ENCODE assay signal across 23 cellular contexts in the genomic region with DNA sequence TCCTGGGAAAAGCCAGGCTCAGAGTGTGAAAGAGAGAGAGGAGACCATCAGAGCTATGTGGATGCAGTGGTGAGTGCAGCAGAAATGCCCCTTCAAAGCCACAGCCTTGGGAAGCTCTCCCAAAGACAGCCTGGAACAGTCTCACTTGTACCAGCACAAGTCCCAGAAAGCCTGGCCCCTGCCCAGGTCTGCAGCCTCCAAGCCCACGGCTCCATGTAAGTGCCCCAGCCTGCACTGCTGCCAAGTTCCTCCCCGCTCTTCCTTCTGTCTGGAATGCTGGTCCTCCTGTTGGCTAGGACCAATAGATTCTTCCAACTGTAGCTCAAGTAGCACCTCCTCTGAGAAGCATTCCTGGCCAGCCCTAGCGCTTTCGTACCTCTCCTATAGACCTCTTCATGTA.
"Had no signal": no experiment of that assay in that cellular context is flagged by ENCODE, and none has a peak within 500 bp of the region (broad histone marks: within the 10 kb centered on the region; RNA-seq: fewer than 3 reads in every experiment).

No MANE protein-coding gene starts in this region.

- H3K9ac ChIP-seq: KMS-11 had no signal

- ATAC-seq: activated CD4-positive, alpha-beta T cell treated with anti-CD3 and anti-CD28 coated beads for 36 hours; activated T-helper 17 cell treated with anti-CD3 and anti-CD28 coated beads, Interleukin-2, amount 50 U/mL, for 72 hours had no signal

- H3K36me3 Mint-ChIP-seq: activated naive CD8-positive, alpha-beta T cell had no signal

- H3K27me3 ChIP-seq: Peyer's patch had no signal

- DNase-seq: activated CD4-positive, alpha-beta memory T cell treated with anti-CD3 and anti-CD28 coated beads, Interleukin-2, amount 10 ng/mL, durations not matched to agents 7 days and 5 days; activated CD4-positive, alpha-beta T cell treated with anti-CD3 and anti-CD28 coated beads for 36 hours; activated CD4-positive, alpha-beta T cell treated with anti-CD3 and anti-CD28 coated beads, Interleukin-2, amount 50 U/mL, for 1 hour; activated gamma-delta T cell; activated naive CD4-positive, alpha-beta T cell treated with anti-CD3 and anti-CD28 coated beads for 36 hours; activated T-cell treated with anti-CD3 and anti-CD28 coated beads for 4 hours; activated T-cell treated with anti-CD3 and anti-CD28 coated beads, Interleukin-2, amount 50 U/mL, for 48 hours; cerebellar nuclear complex; MV-4-11; NCI-H1092 treated with DMSO at 0.1 percent for 48 hours; NCI-H1436; NCI-H1694 treated with DMSO at 0.1 percent for 48 hours; NCI-H2081 treated with DMSO at 0.1 percent for 48 hours; NCI-H2227 treated with DMSO at 0.1 percent for 48 hours; NCI-H524; Peyer's patch; SIG-M5; T-helper 1 cell; WERI-Rb-1 had no signal

- H3K4me3 Mint-ChIP-seq: activated CD4-positive, alpha-beta memory T cell treated with anti-CD3 and anti-CD28 coated beads, Interleukin-2, amount 10 ng/mL, durations not matched to agents 7 days and 5 days; activated CD4-positive, alpha-beta T cell treated with anti-CD3 and anti-CD28 coated beads for 36 hours; activated naive CD4-positive, alpha-beta T cell treated with anti-CD3 and anti-CD28 coated beads for 36 hours; activated naive CD8-positive, alpha-beta T cell; activated T-helper 17 cell treated with anti-CD3 and anti-CD28 coated beads, Interleukin-2, amount 50 U/mL, for 72 hours had no signal

- H3K36me3 ChIP-seq: Peyer's patch, WERI-Rb-1 had no signal

- H3K9me3 ChIP-seq: Peyer's patch had no signal

- H3K27ac Mint-ChIP-seq: activated CD4-positive, alpha-beta memory T cell treated with anti-CD3 and anti-CD28 coated beads, Interleukin-2, amount 10 ng/mL, durations not matched to agents 7 days and 5 days; activated CD4-positive, alpha-beta T cell treated with anti-CD3 and anti-CD28 coated beads for 36 hours; activated naive CD4-positive, alpha-beta T cell treated with anti-CD3 and anti-CD28 coated beads for 36 hours; activated naive CD8-positive, alpha-beta T cell; activated T-helper 17 cell treated with anti-CD3 and anti-CD28 coated beads, Interleukin-2, amount 50 U/mL, for 72 hours had no signal

- H3K4me1 Mint-ChIP-seq: activated CD4-positive, alpha-beta memory T cell treated with anti-CD3 and anti-CD28 coated beads, Interleukin-2, amount 10 ng/mL, durations not matched to agents 7 days and 5 days; activated CD4-positive, alpha-beta T cell treated with anti-CD3 and anti-CD28 coated beads for 36 hours; activated T-helper 17 cell treated with anti-CD3 and anti-CD28 coated beads, Interleukin-2, amount 50 U/mL, for 72 hours had no signal

- H3K4me3 ChIP-seq: Peyer's patch, SK-N-MC had no signal

- H3K4me1 ChIP-seq: Peyer's patch had no signal

- H3K27ac ChIP-seq: KMS-11, Peyer's patch, SK-N-MC, WERI-Rb-1 had no signal

- H3K4me2 ChIP-seq: KMS-11 had no signal

- H3K27me3 Mint-ChIP-seq: activated CD4-positive, alpha-beta memory T cell treated with anti-CD3 and anti-CD28 coated beads, Interleukin-2, amount 10 ng/mL, durations not matched to agents 7 days and 5 days had no signal

- H3K9me3 Mint-ChIP-seq: activated naive CD4-positive, alpha-beta T cell treated with anti-CD3 and anti-CD28 coated beads for 36 hours; activated T-helper 17 cell treated with anti-CD3 and anti-CD28 coated beads, Interleukin-2, amount 50 U/mL, for 72 hours had no signal
